In genomic region chr15:72312605-72313447, GRCh38 we compare ENCODE assay signal across 8 cellular contexts. TPM values are rescaled to one million over a fixed set of nuclear protein-coding genes. Genes with fewer than 3 reads are reported as not detected.
DNase-seq lines count a peak whose midpoint lies in the region; ATAC-seq and TF ChIP-seq lines count a peak whose summit lies in the region.

No MANE protein-coding gene starts in this region.

- TF ChIP-seq CTCF in DOHH2 (IDR thresholded peaks at IDR 0.05; ENCODE audit: low read depth, low read length, poor library complexity, severe bottlenecking) (peak; percentile 74), colonic mucosa (IDR thresholded peaks at IDR 0.05) (peak; percentile 69), right lobe of liver (IDR thresholded peaks at IDR 0.05) (peak; percentile 59 to 78 (median 64))

- no peaks in the 10 kb centered on the region for H3K9me2 ChIP-seq in DOHH2 (replicated peaks; ENCODE audit: control insufficient read depth, low read length)

- H3K27ac ChIP-seq in DOHH2 (ENCODE audit: low read depth, low read length) (no peak overlapping the region), colonic mucosa (no peak overlapping the region), right lobe of liver (no peak overlapping the region)

- no peaks in the 10 kb centered on the region for H3K9me3 ChIP-seq in DOHH2 (ENCODE audit: control insufficient read depth, insufficient read depth, low read length)
- H3K9me3 ChIP-seq in colonic mucosa, result no peaks in the 10 kb centered on the region
- no peaks in the 10 kb centered on the region for H3K9me3 ChIP-seq in right lobe of liver

- H3K4me3 ChIP-seq in DOHH2 (ENCODE audit: low read length) (no peak overlapping the region), colonic mucosa (no peak overlapping the region), right lobe of liver (no peak overlapping the region)

- TF ChIP-seq POLR2A in right lobe of liver (IDR thresholded peaks at IDR 0.05), result no peak

- no peaks in the 10 kb centered on the region for H3F3A ChIP-seq in DOHH2 (ENCODE audit: control insufficient read depth, insufficient read depth)

- no CpG with 5 or more reads among the region's 2 CpGs for WGBS in right lobe of liver (ENCODE audit: insufficient coverage, low coverage, low lambda C conversion rate, missing lambda C conversion rate)

- H3K79me2 ChIP-seq in DOHH2 (ENCODE audit: control insufficient read depth, low read length), result no peaks in the 10 kb centered on the region

- no peaks in the 10 kb centered on the region for H3K4me1 ChIP-seq in DOHH2 (ENCODE audit: control insufficient read depth, low read length)
- H3K4me1 ChIP-seq in colonic mucosa, result no peaks in the 10 kb centered on the region
- no peaks in the 10 kb centered on the region for H3K4me1 ChIP-seq in right lobe of liver

- intact Hi-C loops in colonic mucosa (cut with DNase I) (no loop called here), right lobe of liver (cut with DNase I) (loop anchor here in 1 of 2 donors (10.0 kb wide), 1 partner anchor 362 kb away; no protein-coding TSS in a partner anchor)

- H3K9ac ChIP-seq in colonic mucosa (ENCODE audit: low read depth in 2 of 2, low read length in 2 of 2), result peak overlapping the region in 1 of 2 donors; percentile 24

- H4K20me1 ChIP-seq in DOHH2 (ENCODE audit: control insufficient read depth, insufficient read depth, low read depth, low read length), result no peaks in the 10 kb centered on the region

- no peaks in the 10 kb centered on the region for H3K36me3 ChIP-seq in DOHH2 (ENCODE audit: control insufficient read depth, low read length)
- H3K36me3 ChIP-seq in colonic mucosa, result no peaks in the 10 kb centered on the region
- no peaks in the 10 kb centered on the region for H3K36me3 ChIP-seq in right lobe of liver

- peak; percentile 58 for DNase-seq in NCI-H460 (ENCODE audit: extremely low read depth, low read depth)
- peak; percentile 57 for DNase-seq in activated CD4-positive, CD25-positive, alpha-beta regulatory T cell treated with anti-CD3 and anti-CD28 coated beads, Interleukin-2, amount 50 U/mL, for 72 hours
- DNase-seq in colonic mucosa, result peak; percentile 64
- DNase-seq in right lobe of liver, result peak; percentile 60 to 82 (median 79)
- DNase-seq in stimulated activated CD8-positive, alpha-beta memory T cell treated with anti-CD3 and anti-CD28 coated beads, Interleukin-12 subunit alpha, Interleukin-12 subunit beta, amount 100 ng/mL, for 24 hours (ENCODE audit: extremely low read depth), result peak; percentile 19

- H3K27me3 ChIP-seq in DOHH2 (ENCODE audit: control insufficient read depth, low read length) (peaks cover 20% of the 10 kb centered on the region), colonic mucosa (no peaks in the 10 kb centered on the region), right lobe of liver (no peaks in the 10 kb centered on the region)

- ATAC-seq in HG02759 (IDR thresholded peaks at IDR 0.05; ENCODE audit: unreplicated experiment) (peak; percentile 68), right lobe of liver (peak; percentile 92 to 98 (median 96)), GM21717 (IDR thresholded peaks at IDR 0.05; ENCODE audit: unreplicated experiment) (no peak)

- H3K4me2 ChIP-seq in DOHH2 (ENCODE audit: low read length), result no peak overlapping the region

RNA-seq across cellular contexts. Expression of gene CELF6, which starts 7.1 kb away (rescaled TPM):
- total RNA-seq in NCI-H460 (2014; rRNA removed; shearing (Covaris generic)), result 0.10 and 0.32 TPM in 2 replicates
- polyA plus RNA-seq in NCI-H460 (2014; cell fraction: nucleus; rRNA removed), result 1.3 TPM in 1 of 2 replicates, not detected in the other
- total RNA-seq in colonic mucosa (under 1 TPM; 0.74 to 0.93 TPM), right lobe of liver (1 to 10 TPM in 4 of 6 experiments, under 1 TPM in 2; 0.47 to 1.7 (median 1.2) TPM)

RNA-seq across cellular contexts. Expression of gene PARP6, which starts 40.5 kb away (rescaled TPM):
- 31.4 and 36.9 TPM in 2 replicates for total RNA-seq in NCI-H460 (2014; rRNA removed; shearing (Covaris generic))
- polyA plus RNA-seq in NCI-H460 (2014; cell fraction: nucleus; rRNA removed), result 132 and 175 TPM in 2 replicates
- total RNA-seq in colonic mucosa, result 10 to 100 TPM; 21.3 to 39.3 TPM
- 10 to 100 TPM in 4 of 6 experiments, 1 to 10 TPM in 2; 7.9 to 23.0 (median 13.1) TPM for total RNA-seq in right lobe of liver

Comparison
In these comparisons a context has a peak if more than half of its experiments do, and no peak if none do; other contexts are left out.
1. DNase-seq: peak in every context shown above with its lines; median percentile 79 in right lobe of liver; 64 in colonic mucosa; 58 in NCI-H460; 57 in activated CD4-positive, CD25-positive, alpha-beta regulatory T cell treated with anti-CD3 and anti-CD28 coated beads, Interleukin-2, amount 50 U/mL, for 72 hours; 19 in stimulated activated CD8-positive, alpha-beta memory T cell treated with anti-CD3 and anti-CD28 coated beads, Interleukin-12 subunit alpha, Interleukin-12 subunit beta, amount 100 ng/mL, for 24 hours.